Comparison of ENCODE assay signal across 32 cellular contexts in the genomic region with DNA sequence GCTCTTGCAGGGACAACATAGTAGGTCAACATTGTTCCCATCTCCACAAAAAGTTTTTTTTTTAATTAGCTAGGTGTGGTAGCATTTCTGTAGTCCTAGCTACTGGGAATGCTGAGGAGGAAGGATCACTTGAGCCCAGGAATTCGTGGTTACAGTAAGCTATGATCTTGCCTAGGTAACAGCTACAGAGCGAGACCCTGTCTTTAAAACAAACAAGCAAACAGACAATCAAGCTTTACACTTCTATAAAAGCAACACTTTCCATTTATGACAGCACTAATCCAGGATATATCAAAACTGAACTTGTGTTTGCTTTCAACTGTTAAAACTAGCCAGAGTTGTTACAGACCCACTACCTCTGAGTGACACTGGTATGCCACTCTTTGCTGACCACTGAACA. TPM values are rescaled to one million over a fixed set of nuclear protein-coding genes. Genes with fewer than 3 reads are reported as not detected.
"Had no signal": no experiment of that assay in that cellular context is flagged by ENCODE, and none has a peak within 500 bp of the region (broad histone marks: within the 10 kb centered on the region; RNA-seq: fewer than 3 reads in every experiment).

No MANE protein-coding gene starts in this region.

- H3K27me3 ChIP-seq: body of pancreas, foreskin keratinocyte, gastrocnemius medialis had no signal

- H3K9me3 Mint-ChIP-seq: activated B cell treated with CpG ODN at 0.5 μM for 24 hours; activated CD8-positive, alpha-beta T cell treated with anti-CD3 and anti-CD28 coated beads for 36 hours; activated T-cell treated with anti-CD3 and anti-CD28 coated beads, Interleukin-2, amount 50 U/mL, for 4 hours; activated T-helper 17 cell treated with anti-CD3 and anti-CD28 coated beads, Interleukin-2, amount 50 U/mL, for 72 hours; effector memory CD8-positive, alpha-beta T cell had no signal

- H3K4me3 ChIP-seq: body of pancreas, esophagus muscularis mucosa, gastrocnemius medialis had no signal

- DNase-seq: activated B cell treated with CpG ODN at 0.5 μM for 24 hours; activated CD4-positive, alpha-beta T cell treated with anti-CD3 and anti-CD28 coated beads for 48 hours; activated CD4-positive, alpha-beta T cell treated with anti-CD3 and anti-CD28 coated beads, Interleukin-2, amount 50 U/mL, for 1 hour; activated CD4-positive, alpha-beta T cell treated with anti-CD3 and anti-CD28 coated beads, Interleukin-2, amount 50 U/mL, for 48 hours; activated CD8-positive, alpha-beta memory T cell treated with anti-CD3 and anti-CD28 coated beads for 24 hours; activated CD8-positive, alpha-beta T cell treated with anti-CD3 and anti-CD28 coated beads for 36 hours; activated effector memory CD4-positive, alpha-beta T cell treated with Interleukin-2 at 50 U/mL for 16 hours; activated gamma-delta T cell treated with Interleukin-2 at 50 U/mL for 16 hours; activated naive CD4-positive, alpha-beta T cell treated with anti-CD3 and anti-CD28 coated beads, Interleukin-2, amount 50 U/mL, for 16 hours; activated naive CD4-positive, alpha-beta T cell treated with Interleukin-2 at 50 U/mL for 16 hours; activated T-cell treated with anti-CD3 and anti-CD28 coated beads, Interleukin-2, amount 50 U/mL, for 4 hours; amniotic stem cell; anterior cingulate cortex; body of pancreas; caudate nucleus; cortex of kidney; dermis blood vessel endothelial cell; effector CD4-positive, alpha-beta T cell; effector memory CD8-positive, alpha-beta T cell; erythroblast; foreskin keratinocyte; gastrocnemius medialis; T-helper 2 cell had no signal

- H3K9me3 ChIP-seq: body of pancreas, esophagus muscularis mucosa, gastrocnemius medialis had no signal

- H3K4me1 ChIP-seq: body of pancreas, esophagus muscularis mucosa, foreskin keratinocyte, gastrocnemius medialis had no signal

- H3K36me3 Mint-ChIP-seq: activated naive CD8-positive, alpha-beta T cell had no signal

- ATAC-seq: activated CD4-positive, CD25-positive, alpha-beta regulatory T cell treated with anti-CD3 and anti-CD28 coated beads, Interleukin-2, amount 50 U/mL, for 24 hours; activated CD8-positive, alpha-beta T cell treated with anti-CD3 and anti-CD28 coated beads for 36 hours; activated T-cell treated with anti-CD3 and anti-CD28 coated beads, Interleukin-2, amount 50 U/mL, for 4 hours; activated T-helper 17 cell treated with anti-CD3 and anti-CD28 coated beads, Interleukin-2, amount 50 U/mL, for 72 hours; body of pancreas; effector memory CD8-positive, alpha-beta T cell; foreskin keratinocyte; gastrocnemius medialis had no signal

- H3K27ac ChIP-seq: body of pancreas, esophagus muscularis mucosa, foreskin keratinocyte, gastrocnemius medialis, VCaP had no signal

- H3K27ac Mint-ChIP-seq: activated B cell treated with CpG ODN at 0.5 μM for 24 hours; activated CD8-positive, alpha-beta T cell treated with anti-CD3 and anti-CD28 coated beads for 36 hours; activated naive CD8-positive, alpha-beta T cell; activated T-helper 17 cell treated with anti-CD3 and anti-CD28 coated beads, Interleukin-2, amount 50 U/mL, for 72 hours; effector memory CD8-positive, alpha-beta T cell had no signal

- H3K4me3 Mint-ChIP-seq: activated B cell treated with CpG ODN at 0.5 μM for 24 hours; activated CD8-positive, alpha-beta T cell treated with anti-CD3 and anti-CD28 coated beads for 36 hours; activated naive CD8-positive, alpha-beta T cell; activated T-cell treated with anti-CD3 and anti-CD28 coated beads, Interleukin-2, amount 50 U/mL, for 4 hours; activated T-helper 17 cell treated with anti-CD3 and anti-CD28 coated beads, Interleukin-2, amount 50 U/mL, for 72 hours; effector memory CD8-positive, alpha-beta T cell had no signal

- H3K36me3 ChIP-seq: esophagus muscularis mucosa, gastrocnemius medialis had no signal

- H3K4me1 Mint-ChIP-seq: activated B cell treated with CpG ODN at 0.5 μM for 24 hours; activated T-helper 17 cell treated with anti-CD3 and anti-CD28 coated beads, Interleukin-2, amount 50 U/mL, for 72 hours had no signal

RNA-seq across cellular contexts. Expression of a gene that starts 12.0 kb away (rescaled TPM):
- total RNA-seq: activated B cell treated with CpG ODN at 0.5 μM for 24 hours; activated CD8-positive, alpha-beta T cell treated with anti-CD3 and anti-CD28 coated beads for 36 hours; activated T-cell treated with anti-CD3 and anti-CD28 coated beads, Interleukin-2, amount 50 U/mL, for 4 hours; activated T-helper 17 cell treated with anti-CD3 and anti-CD28 coated beads, Interleukin-2, amount 50 U/mL, for 72 hours; astrocyte; body of pancreas; chondrocyte; dermis blood vessel endothelial cell; esophagus muscularis mucosa; T-helper 1 cell treated with Interleukin-12 subunit alpha and Interleukin-12 subunit beta and Interleukin-4 antibody, amounts not matched to agents 30 ng/mL and 1 ng/mL, for 36 hours had no signal
- polyA plus RNA-seq: adipose tissue had no signal

RNA-seq across cellular contexts. Expression of a gene that starts 19.2 kb away (rescaled TPM):
- total RNA-seq: activated B cell treated with CpG ODN at 0.5 μM for 24 hours; activated CD8-positive, alpha-beta T cell treated with anti-CD3 and anti-CD28 coated beads for 36 hours; activated T-cell treated with anti-CD3 and anti-CD28 coated beads, Interleukin-2, amount 50 U/mL, for 4 hours; activated T-helper 17 cell treated with anti-CD3 and anti-CD28 coated beads, Interleukin-2, amount 50 U/mL, for 72 hours; astrocyte; body of pancreas; chondrocyte; dermis blood vessel endothelial cell; esophagus muscularis mucosa; T-helper 1 cell treated with Interleukin-12 subunit alpha and Interleukin-12 subunit beta and Interleukin-4 antibody, amounts not matched to agents 30 ng/mL and 1 ng/mL, for 36 hours had no signal

RNA-seq across cellular contexts. Expression of a gene that starts 22.3 kb away (rescaled TPM):
- total RNA-seq: activated B cell treated with CpG ODN at 0.5 μM for 24 hours; activated CD8-positive, alpha-beta T cell treated with anti-CD3 and anti-CD28 coated beads for 36 hours; activated T-cell treated with anti-CD3 and anti-CD28 coated beads, Interleukin-2, amount 50 U/mL, for 4 hours; activated T-helper 17 cell treated with anti-CD3 and anti-CD28 coated beads, Interleukin-2, amount 50 U/mL, for 72 hours; astrocyte; chondrocyte; dermis blood vessel endothelial cell; esophagus muscularis mucosa; T-helper 1 cell treated with Interleukin-12 subunit alpha and Interleukin-12 subunit beta and Interleukin-4 antibody, amounts not matched to agents 30 ng/mL and 1 ng/mL, for 36 hours had no signal
- polyA plus RNA-seq: adipose tissue had no signal

RNA-seq across cellular contexts. Expression of a gene that starts 28.2 kb away (rescaled TPM):
- total RNA-seq: activated B cell treated with CpG ODN at 0.5 μM for 24 hours; activated CD8-positive, alpha-beta T cell treated with anti-CD3 and anti-CD28 coated beads for 36 hours; activated T-cell treated with anti-CD3 and anti-CD28 coated beads, Interleukin-2, amount 50 U/mL, for 4 hours; activated T-helper 17 cell treated with anti-CD3 and anti-CD28 coated beads, Interleukin-2, amount 50 U/mL, for 72 hours; astrocyte; body of pancreas; chondrocyte; dermis blood vessel endothelial cell; esophagus muscularis mucosa; gastrocnemius medialis; T-helper 1 cell treated with Interleukin-12 subunit alpha and Interleukin-12 subunit beta and Interleukin-4 antibody, amounts not matched to agents 30 ng/mL and 1 ng/mL, for 36 hours had no signal
- polyA plus RNA-seq: foreskin keratinocyte had no signal

RNA-seq across cellular contexts. Expression of a gene that starts 37.3 kb away (rescaled TPM):
- total RNA-seq: activated B cell treated with CpG ODN at 0.5 μM for 24 hours; activated CD8-positive, alpha-beta T cell treated with anti-CD3 and anti-CD28 coated beads for 36 hours; activated T-cell treated with anti-CD3 and anti-CD28 coated beads, Interleukin-2, amount 50 U/mL, for 4 hours; activated T-helper 17 cell treated with anti-CD3 and anti-CD28 coated beads, Interleukin-2, amount 50 U/mL, for 72 hours; astrocyte; body of pancreas; chondrocyte; dermis blood vessel endothelial cell; esophagus muscularis mucosa; gastrocnemius medialis; T-helper 1 cell treated with Interleukin-12 subunit alpha and Interleukin-12 subunit beta and Interleukin-4 antibody, amounts not matched to agents 30 ng/mL and 1 ng/mL, for 36 hours had no signal
